In the genomic region with DNA sequence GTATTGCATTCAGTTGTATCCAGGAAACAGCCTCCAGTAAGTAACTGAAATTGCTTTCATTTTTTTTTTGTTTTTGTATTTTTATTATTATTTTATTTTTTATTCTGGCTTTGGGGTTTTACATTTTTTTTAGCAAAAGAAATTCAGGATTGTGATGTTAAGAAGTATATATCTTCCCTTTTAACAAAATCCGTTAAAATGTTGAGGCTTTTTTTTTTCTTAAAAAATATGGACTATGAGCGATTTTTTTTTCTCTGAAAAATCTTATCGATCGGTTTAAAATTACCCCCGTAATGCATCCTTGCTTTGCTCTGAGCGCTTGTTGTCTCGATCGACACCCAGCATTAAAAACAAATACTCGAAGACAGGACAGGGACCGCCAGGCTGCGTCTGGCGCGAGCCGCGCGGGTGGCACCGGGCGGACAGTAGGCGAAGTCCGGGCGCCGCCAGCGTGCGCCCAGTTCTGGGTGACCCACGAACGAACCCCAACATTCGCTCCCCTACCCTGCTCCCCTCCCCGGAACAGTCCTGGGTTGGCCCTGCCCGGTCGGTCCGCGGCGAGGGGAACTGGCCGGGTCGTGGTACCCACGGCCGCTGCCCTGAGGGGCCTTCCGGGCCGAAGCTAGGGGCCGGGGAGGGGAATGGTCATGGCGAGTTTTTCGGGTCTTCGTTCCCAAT, we compare ENCODE assay signal across 1 cellular context.
TF ChIP-seq lines count a peak whose summit lies in the region.

No MANE protein-coding gene starts in this region.

TF ChIP-seq in HEK293, 187 proteins besides CTCF, POLR2A, EP300 and RAD21 (continued from another document):
- TF ChIP-seq, protein P1, sequence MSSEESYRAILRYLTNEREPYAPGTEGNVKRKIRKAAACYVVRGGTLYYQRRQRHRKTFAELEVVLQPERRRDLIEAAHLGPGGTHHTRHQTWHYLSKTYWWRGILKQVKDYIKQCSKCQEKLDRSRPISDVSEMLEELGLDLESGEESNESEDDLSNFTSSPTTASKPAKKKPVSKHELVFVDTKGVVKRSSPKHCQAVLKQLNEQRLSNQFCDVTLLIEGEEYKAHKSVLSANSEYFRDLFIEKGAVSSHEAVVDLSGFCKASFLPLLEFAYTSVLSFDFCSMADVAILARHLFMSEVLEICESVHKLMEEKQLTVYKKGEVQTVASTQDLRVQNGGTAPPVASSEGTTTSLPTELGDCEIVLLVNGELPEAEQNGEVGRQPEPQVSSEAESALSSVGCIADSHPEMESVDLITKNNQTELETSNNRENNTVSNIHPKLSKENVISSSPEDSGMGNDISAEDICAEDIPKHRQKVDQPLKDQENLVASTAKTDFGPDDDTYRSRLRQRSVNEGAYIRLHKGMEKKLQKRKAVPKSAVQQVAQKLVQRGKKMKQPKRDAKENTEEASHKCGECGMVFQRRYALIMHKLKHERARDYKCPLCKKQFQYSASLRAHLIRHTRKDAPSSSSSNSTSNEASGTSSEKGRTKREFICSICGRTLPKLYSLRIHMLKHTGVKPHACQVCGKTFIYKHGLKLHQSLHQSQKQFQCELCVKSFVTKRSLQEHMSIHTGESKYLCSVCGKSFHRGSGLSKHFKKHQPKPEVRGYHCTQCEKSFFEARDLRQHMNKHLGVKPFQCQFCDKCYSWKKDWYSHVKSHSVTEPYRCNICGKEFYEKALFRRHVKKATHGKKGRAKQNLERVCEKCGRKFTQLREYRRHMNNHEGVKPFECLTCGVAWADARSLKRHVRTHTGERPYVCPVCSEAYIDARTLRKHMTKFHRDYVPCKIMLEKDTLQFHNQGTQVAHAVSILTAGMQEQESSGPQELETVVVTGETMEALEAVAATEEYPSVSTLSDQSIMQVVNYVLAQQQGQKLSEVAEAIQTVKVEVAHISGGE (tag by site-specific recombination; conservative IDR thresholded peaks at IDR 0.05; ENCODE audit: low read depth) = no peak; the same call in 1 of the 2 replicates
- TF ChIP-seq ZNF169 (tag by site-specific recombination; IDR thresholded peaks at IDR 0.05) (no peak), ZNF558 (tag by site-specific recombination; IDR thresholded peaks at IDR 0.05) (no peak), ZNF830 (tag by site-specific recombination; IDR thresholded peaks at IDR 0.05; ENCODE audit: low read depth) (no peak), ZNF776 (tag by site-specific recombination; IDR thresholded peaks at IDR 0.05; ENCODE audit: borderline replicate concordance) (no peak), IKZF3 (tag by site-specific recombination; IDR thresholded peaks at IDR 0.05) (no peak), ZXDB (tag by site-specific recombination; IDR thresholded peaks at IDR 0.05) (0 out of 2 replicates have a peak, but pooled peaks have one; percentile 7), HOXC10 (CRISPR knock-in tag; IDR thresholded peaks at IDR 0.05) (no peak), ZNF600 (tag by site-specific recombination; IDR thresholded peaks at IDR 0.05) (no peak), ZNF274 (IDR thresholded peaks at IDR 0.05; ENCODE audit: low read length) (no peak), ZNF274 (tag by site-specific recombination; IDR thresholded peaks at IDR 0.05; ENCODE audit: borderline replicate concordance) (no peak), BCL11A (tag by site-specific recombination; IDR thresholded peaks at IDR 0.05; ENCODE audit: low read depth) (peak; percentile 53), ZNF292 (tag by site-specific recombination; IDR thresholded peaks at IDR 0.05; ENCODE audit: borderline replicate concordance, low read depth) (no peak), ZBTB8A (tag by site-specific recombination; IDR thresholded peaks at IDR 0.05) (peak; percentile 92), BCL11B (tag by site-specific recombination; IDR thresholded peaks at IDR 0.05; ENCODE audit: low read depth) (peak; percentile 90), ZNF426 (tag by site-specific recombination; IDR thresholded peaks at IDR 0.05) (no peak), ZNF529 (tag by site-specific recombination; IDR thresholded peaks at IDR 0.05; ENCODE audit: insufficient replicate concordance) (no peak), ZNF138 (tag by site-specific recombination; IDR thresholded peaks at IDR 0.05; ENCODE audit: borderline replicate concordance) (no peak), ZNF2 (tag by site-specific recombination; IDR thresholded peaks at IDR 0.05) (0 out of 2 replicates have a peak, but pooled peaks have one; percentile 18), ZSCAN30 (tag by site-specific recombination; IDR thresholded peaks at IDR 0.05) (no peak), GLIS2 (tag by site-specific recombination; IDR thresholded peaks at IDR 0.05) (peak; percentile 21), SP7 (tag by site-specific recombination; IDR thresholded peaks at IDR 0.05) (no peak), ZNF658 (tag by site-specific recombination; IDR thresholded peaks at IDR 0.05) (no peak), ZNF785 (tag by site-specific recombination; IDR thresholded peaks at IDR 0.05) (no peak), WT1 (tag by site-specific recombination; IDR thresholded peaks at IDR 0.05) (no peak), ZNF626 (tag by site-specific recombination; IDR thresholded peaks at IDR 0.05) (no peak)
- TF ChIP-seq, protein P2, sequence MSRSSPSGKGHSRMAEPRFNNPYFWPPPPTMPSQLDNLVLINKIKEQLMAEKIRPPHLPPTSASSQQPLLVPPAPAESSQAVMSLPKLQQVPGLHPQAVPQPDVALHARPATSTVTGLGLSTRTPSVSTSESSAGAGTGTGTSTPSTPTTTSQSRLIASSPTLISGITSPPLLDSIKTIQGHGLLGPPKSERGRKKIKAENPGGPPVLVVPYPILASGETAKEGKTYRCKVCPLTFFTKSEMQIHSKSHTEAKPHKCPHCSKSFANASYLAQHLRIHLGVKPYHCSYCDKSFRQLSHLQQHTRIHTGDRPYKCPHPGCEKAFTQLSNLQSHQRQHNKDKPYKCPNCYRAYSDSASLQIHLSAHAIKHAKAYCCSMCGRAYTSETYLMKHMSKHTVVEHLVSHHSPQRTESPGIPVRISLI (tag by site-specific recombination; IDR thresholded peaks at IDR 0.05) = peak; percentile 96
- TF ChIP-seq, protein P3, sequence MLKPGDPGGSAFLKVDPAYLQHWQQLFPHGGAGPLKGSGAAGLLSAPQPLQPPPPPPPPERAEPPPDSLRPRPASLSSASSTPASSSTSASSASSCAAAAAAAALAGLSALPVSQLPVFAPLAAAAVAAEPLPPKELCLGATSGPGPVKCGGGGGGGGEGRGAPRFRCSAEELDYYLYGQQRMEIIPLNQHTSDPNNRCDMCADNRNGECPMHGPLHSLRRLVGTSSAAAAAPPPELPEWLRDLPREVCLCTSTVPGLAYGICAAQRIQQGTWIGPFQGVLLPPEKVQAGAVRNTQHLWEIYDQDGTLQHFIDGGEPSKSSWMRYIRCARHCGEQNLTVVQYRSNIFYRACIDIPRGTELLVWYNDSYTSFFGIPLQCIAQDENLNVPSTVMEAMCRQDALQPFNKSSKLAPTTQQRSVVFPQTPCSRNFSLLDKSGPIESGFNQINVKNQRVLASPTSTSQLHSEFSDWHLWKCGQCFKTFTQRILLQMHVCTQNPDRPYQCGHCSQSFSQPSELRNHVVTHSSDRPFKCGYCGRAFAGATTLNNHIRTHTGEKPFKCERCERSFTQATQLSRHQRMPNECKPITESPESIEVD (tag by site-specific recombination; IDR thresholded peaks at IDR 0.05) = peak; percentile 97
- TF ChIP-seq, protein P4, sequence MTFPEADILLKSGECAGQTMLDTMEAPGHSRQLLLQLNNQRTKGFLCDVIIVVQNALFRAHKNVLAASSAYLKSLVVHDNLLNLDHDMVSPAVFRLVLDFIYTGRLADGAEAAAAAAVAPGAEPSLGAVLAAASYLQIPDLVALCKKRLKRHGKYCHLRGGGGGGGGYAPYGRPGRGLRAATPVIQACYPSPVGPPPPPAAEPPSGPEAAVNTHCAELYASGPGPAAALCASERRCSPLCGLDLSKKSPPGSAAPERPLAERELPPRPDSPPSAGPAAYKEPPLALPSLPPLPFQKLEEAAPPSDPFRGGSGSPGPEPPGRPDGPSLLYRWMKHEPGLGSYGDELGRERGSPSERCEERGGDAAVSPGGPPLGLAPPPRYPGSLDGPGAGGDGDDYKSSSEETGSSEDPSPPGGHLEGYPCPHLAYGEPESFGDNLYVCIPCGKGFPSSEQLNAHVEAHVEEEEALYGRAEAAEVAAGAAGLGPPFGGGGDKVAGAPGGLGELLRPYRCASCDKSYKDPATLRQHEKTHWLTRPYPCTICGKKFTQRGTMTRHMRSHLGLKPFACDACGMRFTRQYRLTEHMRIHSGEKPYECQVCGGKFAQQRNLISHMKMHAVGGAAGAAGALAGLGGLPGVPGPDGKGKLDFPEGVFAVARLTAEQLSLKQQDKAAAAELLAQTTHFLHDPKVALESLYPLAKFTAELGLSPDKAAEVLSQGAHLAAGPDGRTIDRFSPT (tag by site-specific recombination; IDR thresholded peaks at IDR 0.05) = peak; percentile 80
- TF ChIP-seq, protein P5, sequence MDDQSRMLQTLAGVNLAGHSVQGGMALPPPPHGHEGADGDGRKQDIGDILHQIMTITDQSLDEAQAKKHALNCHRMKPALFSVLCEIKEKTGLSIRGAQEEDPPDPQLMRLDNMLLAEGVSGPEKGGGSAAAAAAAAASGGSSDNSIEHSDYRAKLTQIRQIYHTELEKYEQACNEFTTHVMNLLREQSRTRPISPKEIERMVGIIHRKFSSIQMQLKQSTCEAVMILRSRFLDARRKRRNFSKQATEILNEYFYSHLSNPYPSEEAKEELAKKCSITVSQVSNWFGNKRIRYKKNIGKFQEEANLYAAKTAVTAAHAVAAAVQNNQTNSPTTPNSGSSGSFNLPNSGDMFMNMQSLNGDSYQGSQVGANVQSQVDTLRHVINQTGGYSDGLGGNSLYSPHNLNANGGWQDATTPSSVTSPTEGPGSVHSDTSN (CRISPR knock-in tag; IDR thresholded peaks at IDR 0.05) = 0 out of 2 replicates have a peak, but pooled peaks have one; percentile 45
- TF ChIP-seq, protein P6, sequence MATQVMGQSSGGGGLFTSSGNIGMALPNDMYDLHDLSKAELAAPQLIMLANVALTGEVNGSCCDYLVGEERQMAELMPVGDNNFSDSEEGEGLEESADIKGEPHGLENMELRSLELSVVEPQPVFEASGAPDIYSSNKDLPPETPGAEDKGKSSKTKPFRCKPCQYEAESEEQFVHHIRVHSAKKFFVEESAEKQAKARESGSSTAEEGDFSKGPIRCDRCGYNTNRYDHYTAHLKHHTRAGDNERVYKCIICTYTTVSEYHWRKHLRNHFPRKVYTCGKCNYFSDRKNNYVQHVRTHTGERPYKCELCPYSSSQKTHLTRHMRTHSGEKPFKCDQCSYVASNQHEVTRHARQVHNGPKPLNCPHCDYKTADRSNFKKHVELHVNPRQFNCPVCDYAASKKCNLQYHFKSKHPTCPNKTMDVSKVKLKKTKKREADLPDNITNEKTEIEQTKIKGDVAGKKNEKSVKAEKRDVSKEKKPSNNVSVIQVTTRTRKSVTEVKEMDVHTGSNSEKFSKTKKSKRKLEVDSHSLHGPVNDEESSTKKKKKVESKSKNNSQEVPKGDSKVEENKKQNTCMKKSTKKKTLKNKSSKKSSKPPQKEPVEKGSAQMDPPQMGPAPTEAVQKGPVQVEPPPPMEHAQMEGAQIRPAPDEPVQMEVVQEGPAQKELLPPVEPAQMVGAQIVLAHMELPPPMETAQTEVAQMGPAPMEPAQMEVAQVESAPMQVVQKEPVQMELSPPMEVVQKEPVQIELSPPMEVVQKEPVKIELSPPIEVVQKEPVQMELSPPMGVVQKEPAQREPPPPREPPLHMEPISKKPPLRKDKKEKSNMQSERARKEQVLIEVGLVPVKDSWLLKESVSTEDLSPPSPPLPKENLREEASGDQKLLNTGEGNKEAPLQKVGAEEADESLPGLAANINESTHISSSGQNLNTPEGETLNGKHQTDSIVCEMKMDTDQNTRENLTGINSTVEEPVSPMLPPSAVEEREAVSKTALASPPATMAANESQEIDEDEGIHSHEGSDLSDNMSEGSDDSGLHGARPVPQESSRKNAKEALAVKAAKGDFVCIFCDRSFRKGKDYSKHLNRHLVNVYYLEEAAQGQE (tag by site-specific recombination; IDR thresholded peaks at IDR 0.05) = no peak; the same call in 1 of the 2 replicates
- TF ChIP-seq, protein P7, sequence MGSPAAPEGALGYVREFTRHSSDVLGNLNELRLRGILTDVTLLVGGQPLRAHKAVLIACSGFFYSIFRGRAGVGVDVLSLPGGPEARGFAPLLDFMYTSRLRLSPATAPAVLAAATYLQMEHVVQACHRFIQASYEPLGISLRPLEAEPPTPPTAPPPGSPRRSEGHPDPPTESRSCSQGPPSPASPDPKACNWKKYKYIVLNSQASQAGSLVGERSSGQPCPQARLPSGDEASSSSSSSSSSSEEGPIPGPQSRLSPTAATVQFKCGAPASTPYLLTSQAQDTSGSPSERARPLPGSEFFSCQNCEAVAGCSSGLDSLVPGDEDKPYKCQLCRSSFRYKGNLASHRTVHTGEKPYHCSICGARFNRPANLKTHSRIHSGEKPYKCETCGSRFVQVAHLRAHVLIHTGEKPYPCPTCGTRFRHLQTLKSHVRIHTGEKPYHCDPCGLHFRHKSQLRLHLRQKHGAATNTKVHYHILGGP (tag by site-specific recombination; IDR thresholded peaks at IDR 0.05) = no peak
- TF ChIP-seq, protein P8, sequence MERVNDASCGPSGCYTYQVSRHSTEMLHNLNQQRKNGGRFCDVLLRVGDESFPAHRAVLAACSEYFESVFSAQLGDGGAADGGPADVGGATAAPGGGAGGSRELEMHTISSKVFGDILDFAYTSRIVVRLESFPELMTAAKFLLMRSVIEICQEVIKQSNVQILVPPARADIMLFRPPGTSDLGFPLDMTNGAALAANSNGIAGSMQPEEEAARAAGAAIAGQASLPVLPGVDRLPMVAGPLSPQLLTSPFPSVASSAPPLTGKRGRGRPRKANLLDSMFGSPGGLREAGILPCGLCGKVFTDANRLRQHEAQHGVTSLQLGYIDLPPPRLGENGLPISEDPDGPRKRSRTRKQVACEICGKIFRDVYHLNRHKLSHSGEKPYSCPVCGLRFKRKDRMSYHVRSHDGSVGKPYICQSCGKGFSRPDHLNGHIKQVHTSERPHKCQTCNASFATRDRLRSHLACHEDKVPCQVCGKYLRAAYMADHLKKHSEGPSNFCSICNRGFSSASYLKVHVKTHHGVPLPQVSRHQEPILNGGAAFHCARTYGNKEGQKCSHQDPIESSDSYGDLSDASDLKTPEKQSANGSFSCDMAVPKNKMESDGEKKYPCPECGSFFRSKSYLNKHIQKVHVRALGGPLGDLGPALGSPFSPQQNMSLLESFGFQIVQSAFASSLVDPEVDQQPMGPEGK (tag by site-specific recombination; IDR thresholded peaks at IDR 0.05) = peak; percentile 29
